9 cellular contexts compared by ENCODE assay signal in genomic region chr10:79250259-79250658, GRCh38.
A peak's percentile ranks its signal among the peaks of the same experiment; 100 is the strongest.
DNase-seq lines count a peak whose midpoint lies in the region; ATAC-seq and TF ChIP-seq lines count a peak whose summit lies in the region.
"Had no signal": no experiment of that assay in that cellular context is flagged by ENCODE, and none has a peak within 500 bp of the region (broad histone marks: within the 10 kb centered on the region; RNA-seq: fewer than 3 reads in every experiment).

No MANE protein-coding gene starts in this region.

- H3K9ac ChIP-seq in skeletal muscle tissue (ENCODE audit: low read depth in 1 of 3, low read length in 3 of 3): peak overlapping the region in 1 of 3 donors; percentile 50

- peaks cover 17% of the 10 kb centered on the region for H3K36me3 Mint-ChIP-seq in activated T-helper 2 cell treated with anti-CD3 and anti-CD28 coated beads, Interferon-gamma antibody, Interleukin-2, Interleukin-4, amounts not matched to agents 10 μg/mL and 5 μg/mL and 100 μg/mL, durations not matched to agents 14 hours and 24 hours and 36 hours (ENCODE audit: low read depth)

- H3K4me3 ChIP-seq in skeletal muscle tissue (ENCODE audit: low read length in 3 of 3): no peak overlapping the region

- H3K36me3 ChIP-seq in skeletal muscle tissue (ENCODE audit: control insufficient read depth in 3 of 3, insufficient read depth in 3 of 3, low read length in 3 of 3): peaks cover 2 to 4% (median 3%) of the 10 kb centered on the region in 3 donors

- H3K27ac Mint-ChIP-seq in activated T-helper 2 cell treated with anti-CD3 and anti-CD28 coated beads, Interferon-gamma antibody, Interleukin-2, Interleukin-4, amounts not matched to agents 10 μg/mL and 5 μg/mL and 100 μg/mL, durations not matched to agents 14 hours and 24 hours and 36 hours: peak overlapping the region; percentile 57

- H3K4me1 ChIP-seq in skeletal muscle tissue (ENCODE audit: control insufficient read depth in 3 of 3, insufficient read depth in 3 of 3, low read length in 3 of 3): peaks cover 60 to 77% (median 72%) of the 10 kb centered on the region in 3 donors

- peak; percentile 29 for TF ChIP-seq POLR2A in GM18951 (IDR thresholded peaks at IDR 0.05; ENCODE audit: extremely low read depth, insufficient read depth, insufficient read length)

- H3K9me3 ChIP-seq in skeletal muscle tissue (ENCODE audit: control insufficient read depth in 3 of 3, low read length in 3 of 3): no peaks in the 10 kb centered on the region

- H3K4me3 Mint-ChIP-seq in activated T-helper 2 cell treated with anti-CD3 and anti-CD28 coated beads, Interferon-gamma antibody, Interleukin-2, Interleukin-4, amounts not matched to agents 10 μg/mL and 5 μg/mL and 100 μg/mL, durations not matched to agents 14 hours and 24 hours and 36 hours (ENCODE audit: low read depth): peak overlapping the region; percentile 10

- no peak for DNase-seq in activated T-helper 2 cell treated with anti-CD3 and anti-CD28 coated beads, Interferon-gamma antibody, Interleukin-2, Interleukin-4, amounts not matched to agents 10 μg/mL and 5 μg/mL and 100 μg/mL, durations not matched to agents 14 hours and 24 hours and 36 hours (ENCODE audit: low spot score)
- DNase-seq in NCI-H1092 treated with DMSO at 0.1 percent for 48 hours (lab: John Stamatoyannopoulos, UW) (no peak), cerebellar nuclear complex (lab: John Stamatoyannopoulos, UW) (no peak)
- DNase-seq in central memory CD4-positive, alpha-beta T cell: no peak
- DNase-seq: islet precursor cell had no signal

- peak; percentile 18 for ATAC-seq in HG03139 (IDR thresholded peaks at IDR 0.05; ENCODE audit: unreplicated experiment)
- ATAC-seq in HG03342 (IDR thresholded peaks at IDR 0.05; ENCODE audit: unreplicated experiment): no peak

- H3K9me3 Mint-ChIP-seq in activated T-helper 2 cell treated with anti-CD3 and anti-CD28 coated beads, Interferon-gamma antibody, Interleukin-2, Interleukin-4, amounts not matched to agents 10 μg/mL and 5 μg/mL and 100 μg/mL, durations not matched to agents 14 hours and 24 hours and 36 hours: no peaks in the 10 kb centered on the region

- intact Hi-C loops in activated T-helper 2 cell treated with anti-CD3 and anti-CD28 coated beads, Interferon-gamma antibody, Interleukin-2, Interleukin-4, amounts not matched to agents 10 μg/mL and 5 μg/mL and 100 μg/mL, durations not matched to agents 14 hours and 24 hours and 36 hours (cut with micrococcal nuclease): no loop called here

- no peaks in the 10 kb centered on the region for H3K27me3 ChIP-seq in skeletal muscle tissue (ENCODE audit: control insufficient read depth in 3 of 3, insufficient read depth in 3 of 3, low read length in 3 of 3)

- in situ Hi-C loops in GM18951 (cut with MboI; ENCODE audit: low sequenced_read_pairs, unreplicated experiment): no loop called here

- no peaks in the 10 kb centered on the region for H3K27me3 Mint-ChIP-seq in activated T-helper 2 cell treated with anti-CD3 and anti-CD28 coated beads, Interferon-gamma antibody, Interleukin-2, Interleukin-4, amounts not matched to agents 10 μg/mL and 5 μg/mL and 100 μg/mL, durations not matched to agents 14 hours and 24 hours and 36 hours (ENCODE audit: low read depth)

- peaks cover 54% of the 10 kb centered on the region for H3K4me1 Mint-ChIP-seq in activated T-helper 2 cell treated with anti-CD3 and anti-CD28 coated beads, Interferon-gamma antibody, Interleukin-2, Interleukin-4, amounts not matched to agents 10 μg/mL and 5 μg/mL and 100 μg/mL, durations not matched to agents 14 hours and 24 hours and 36 hours (ENCODE audit: low read depth)

- peak overlapping the region; percentile 40 for H3K27ac ChIP-seq in skeletal muscle tissue (ENCODE audit: low read depth, low read length)
